Comparison of ENCODE assay signal across 8 cellular contexts in the genomic region with DNA sequence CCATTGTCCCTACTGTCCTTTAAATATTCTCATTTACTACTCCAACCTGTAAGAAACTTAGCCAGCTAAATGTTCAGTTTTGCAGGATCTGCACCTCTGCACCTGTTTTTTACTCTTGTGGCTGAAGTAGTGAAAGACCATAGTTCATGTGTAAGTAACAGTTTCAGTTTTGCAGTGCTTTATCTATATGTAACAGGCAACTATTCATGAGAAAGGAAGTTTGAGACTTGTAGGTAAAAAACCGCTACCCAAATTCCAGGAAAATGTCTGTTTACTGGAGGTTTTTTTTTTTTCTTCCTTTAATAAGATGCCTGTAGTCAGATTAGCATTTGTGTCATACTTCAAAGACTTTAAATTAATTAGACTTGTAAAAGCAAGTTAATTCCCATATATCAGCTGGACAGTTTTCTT. TPM values are rescaled to one million over a fixed set of nuclear protein-coding genes. Genes with fewer than 3 reads are reported as not detected.
A peak's percentile ranks its signal among the peaks of the same experiment; 100 is the strongest.
DNase-seq lines count a peak whose midpoint lies in the region; ATAC-seq and TF ChIP-seq lines count a peak whose summit lies in the region.

No MANE protein-coding gene starts in this region.

- peaks cover 13 to 16% of the 10 kb centered on the region in 2 donors for H3K4me1 ChIP-seq in duodenal mucosa (ENCODE audit: control insufficient read depth in 1 of 2, insufficient read depth in 2 of 2, low read length in 2 of 2)

- H3K27ac Mint-ChIP-seq in osteocyte (ENCODE audit: unreplicated experiment), result no peak overlapping the region

- H3K4me3 Mint-ChIP-seq in osteocyte (ENCODE audit: unreplicated experiment), result no peak overlapping the region

- TF ChIP-seq CTCF in GM06990 (IDR thresholded peaks at IDR 0.05; ENCODE audit: insufficient read depth, low read length, poor library complexity, severe bottlenecking) (no peak), osteocyte (IDR thresholded peaks at IDR 0.05) (no peak)

- DNase-seq in GM06990 (ENCODE audit: extremely low read depth, insufficient read length) (peak; percentile 78), substantia nigra (lab: John Stamatoyannopoulos, UW) (no peak), osteocyte (ENCODE audit: extremely low spot score, unreplicated experiment) (no peak), NCI-H1930 (lab: John Stamatoyannopoulos, UW) (no peak), NCI-H748 treated with DMSO at 0.1 percent for 48 hours (lab: John Stamatoyannopoulos, UW) (no peak)

- no peaks in the 10 kb centered on the region for H3K9me3 ChIP-seq in duodenal mucosa (ENCODE audit: control insufficient read depth in 1 of 2, low read length in 2 of 2)

- H3K27ac ChIP-seq in duodenal mucosa (ENCODE audit: low read depth, low read length) (no peak overlapping the region), substantia nigra (ENCODE audit: low read depth, low read length, poor library complexity, severe bottlenecking) (no peak overlapping the region)

- no peaks in the 10 kb centered on the region for H3K9me3 Mint-ChIP-seq in osteocyte (ENCODE audit: unreplicated experiment)

- peak; percentile 68 for ATAC-seq in GM21381 (IDR thresholded peaks at IDR 0.05; ENCODE audit: unreplicated experiment)
- peak; percentile 56 for ATAC-seq in HG03457 (IDR thresholded peaks at IDR 0.05; ENCODE audit: unreplicated experiment)

- H3K4me1 Mint-ChIP-seq in osteocyte (ENCODE audit: unreplicated experiment), result no peaks in the 10 kb centered on the region

- H3K36me3 Mint-ChIP-seq in osteocyte (ENCODE audit: unreplicated experiment), result no peaks in the 10 kb centered on the region

- H3K27me3 ChIP-seq in GM06990 (replicated peaks; ENCODE audit: control insufficient read depth, insufficient read depth, low read length), result no peaks in the 10 kb centered on the region
- H3K27me3 ChIP-seq in duodenal mucosa (ENCODE audit: control insufficient read depth in 1 of 2, insufficient read depth in 2 of 2, low read length in 2 of 2), result no peaks in the 10 kb centered on the region

- no peaks in the 10 kb centered on the region for H3K36me3 ChIP-seq in GM06990 (ENCODE audit: control insufficient read depth, insufficient read depth, low read length)
- no peaks in the 10 kb centered on the region for H3K36me3 ChIP-seq in duodenal mucosa (ENCODE audit: control insufficient read depth in 1 of 2, insufficient read depth in 2 of 2, low read length in 2 of 2)

- H3K4me3 ChIP-seq in GM06990 (replicated peaks; ENCODE audit: low read depth, low read length), result peak overlapping the region; percentile 55
- H3K4me3 ChIP-seq in duodenal mucosa (ENCODE audit: low read depth in 1 of 2, low read length in 2 of 2), result peak overlapping the region; percentile 5 to 49

- H3K27me3 Mint-ChIP-seq in osteocyte (ENCODE audit: unreplicated experiment), result no peaks in the 10 kb centered on the region

- no peak overlapping the region for H3K9ac ChIP-seq in duodenal mucosa (ENCODE audit: low read depth in 1 of 2, low read length in 2 of 2)

RNA-seq across cellular contexts. Expression of a gene that starts 25.4 kb away (rescaled TPM):
- total RNA-seq in osteocyte, result 159 and 166 TPM in 2 replicates
